10 cellular contexts compared by ENCODE assay signal in the genomic region with DNA sequence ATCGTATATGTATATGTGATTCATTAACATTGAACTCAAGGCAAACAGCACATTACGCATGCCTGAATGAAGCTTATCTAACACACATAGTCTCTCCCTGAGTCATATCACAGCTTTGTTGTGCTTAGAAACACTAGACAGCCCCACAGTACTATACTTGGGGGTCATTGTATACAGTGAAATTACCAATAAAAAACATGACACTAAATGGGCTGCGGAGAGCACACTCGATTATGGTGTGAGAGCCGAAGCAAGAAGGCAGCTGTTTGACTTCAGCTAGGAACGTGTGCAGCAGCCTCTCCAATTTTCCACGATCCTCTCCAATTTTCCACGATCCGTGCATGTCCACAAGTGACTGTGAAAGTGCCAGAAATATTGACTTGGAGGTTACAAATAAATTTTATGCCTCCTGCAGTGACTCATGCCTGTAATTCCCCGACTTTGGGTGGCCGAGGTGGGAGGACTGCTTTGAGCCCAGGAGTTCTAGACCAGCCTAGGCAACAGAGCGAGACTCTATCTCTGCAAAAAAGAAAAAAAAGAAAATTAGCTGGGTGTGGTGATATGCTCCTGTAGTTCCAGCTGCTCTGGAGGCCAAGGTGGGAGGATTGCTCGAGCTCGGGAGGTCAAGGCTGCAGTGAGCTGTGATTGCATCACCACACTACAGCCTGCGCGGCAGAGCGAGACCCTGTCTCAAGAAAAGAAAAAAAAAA.
DNase-seq lines count a peak whose midpoint lies in the region; ATAC-seq and TF ChIP-seq lines count a peak whose summit lies in the region.
"Had no signal": no experiment of that assay in that cellular context is flagged by ENCODE, and none has a peak within 500 bp of the region (broad histone marks: within the 10 kb centered on the region; RNA-seq: fewer than 3 reads in every experiment).

No MANE protein-coding gene starts in this region.

- in situ Hi-C loops in transverse colon (cut with MboI; ENCODE audit: low pct_ligation_motif_present in 1 of 4, low pct_unique_long_range_greater_than_20kb in 1 of 4, low sequenced_read_pairs in 3 of 4), result loop anchor here in 1 of 4 donors (25.0 kb wide), 1 partner anchor 88 kb away; no protein-coding TSS in a partner anchor

- H3K4me3 ChIP-seq in body of pancreas (no peak overlapping the region), transverse colon (no peak overlapping the region)

- H3K27me3 ChIP-seq in body of pancreas, result no peaks in the 10 kb centered on the region
- H3K27me3 ChIP-seq in transverse colon, result no peaks in the 10 kb centered on the region

- WGBS in body of pancreas, 2 donors, result 22 to 32% methylated on average over 17 of the region's 17 CpGs
- 35 to 47% methylated on average over 7 to 17 of the region's 17 CpGs for WGBS in transverse colon (ENCODE audit: low coverage in 1 of 2), 2 donors

- H3K9me3 ChIP-seq in body of pancreas (no peaks in the 10 kb centered on the region), transverse colon (no peaks in the 10 kb centered on the region)

- DNase-seq in HS-5 (ENCODE audit: low read depth), result peak; percentile 85
- peak in 2 of 4 donors; percentile 34 to 38 for DNase-seq in body of pancreas
- peak; percentile 81 for DNase-seq in kidney tubule cell (ENCODE audit: low spot score)
- no peak for DNase-seq in transverse colon
- no peak for DNase-seq in NCI-H748 (lab: John Stamatoyannopoulos, UW; ENCODE audit: unreplicated experiment)
- DNase-seq: activated gamma-delta T cell treated with Interleukin-2 at 50 U/mL for 16 hours; NCI-H1105 treated with DMSO at 0.1 percent for 48 hours; stimulated activated CD4-positive, alpha-beta T cell treated with anti-CD3 and anti-CD28 coated beads, Interleukin-4, amount 100 ng/mL, for 4 hours had no signal

- intact Hi-C loops in body of pancreas (cut with DNase I) (no loop called here), transverse colon (cut with DNase I; ENCODE audit: low total_unique reads) (no loop called here)

- peak; percentile 54 for ATAC-seq in body of pancreas
- ATAC-seq in GM21737 (IDR thresholded peaks at IDR 0.05; ENCODE audit: unreplicated experiment), result no peak
- ATAC-seq in GM18861 (IDR thresholded peaks at IDR 0.05; ENCODE audit: unreplicated experiment), result no peak

- H3K4me1 ChIP-seq in body of pancreas, result peaks cover 68% of the 10 kb centered on the region
- peaks cover 32 to 67% (median 46%) of the 10 kb centered on the region in 4 donors for H3K4me1 ChIP-seq in transverse colon

- TF ChIP-seq POLR2A in body of pancreas (IDR thresholded peaks at IDR 0.05) (no peak), transverse colon (IDR thresholded peaks at IDR 0.05) (no peak)

- H3K36me3 ChIP-seq in body of pancreas (replicated peaks in 1 of 2; ENCODE audit: insufficient read depth in 1 of 2, low read depth in 2 of 2) (peaks cover 0 to 1% of the 10 kb centered on the region in 2 donors), transverse colon (no peaks in the 10 kb centered on the region)

- TF ChIP-seq EP300 in transverse colon (IDR thresholded peaks at IDR 0.05; ENCODE audit: low read depth), result no peak

- TF ChIP-seq CTCF in body of pancreas (IDR thresholded peaks at IDR 0.05) (no peak), transverse colon (IDR thresholded peaks at IDR 0.05) (no peak)

- H3K27ac ChIP-seq in body of pancreas, result peak overlapping the region; percentile 50 to 62 (median 62)
- H3K27ac ChIP-seq in transverse colon, result peak overlapping the region; percentile 63 to 77 (median 72)

Comparison
In these comparisons a context has a peak if more than half of its experiments do, and no peak if none do; other contexts are left out.
1. DNase-seq: peak in HS-5 (single experiment) and kidney tubule cell (single experiment); none in transverse colon (single experiment) and NCI-H748 (single experiment).